In the genomic region with DNA sequence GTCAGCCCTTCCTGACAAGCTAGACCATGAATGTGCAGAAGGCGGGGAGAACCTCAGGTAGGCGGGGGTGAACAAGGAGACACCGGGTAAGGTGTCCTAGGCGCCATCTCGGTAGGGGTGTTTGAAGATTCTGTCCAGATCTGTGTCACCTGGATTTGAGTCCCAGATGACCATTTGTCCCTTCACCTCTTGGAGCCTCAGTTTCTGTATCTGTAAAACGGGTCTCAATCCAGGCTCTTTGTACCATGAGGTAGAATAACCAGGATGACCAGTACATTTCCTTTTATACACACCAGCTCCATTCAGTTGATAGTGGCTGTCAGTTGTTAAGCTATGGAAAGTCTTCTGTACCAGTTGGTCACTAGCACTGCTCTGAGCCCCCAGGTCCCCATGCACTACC, we compare ENCODE assay signal across 38 cellular contexts.
"Had no signal": no experiment of that assay in that cellular context is flagged by ENCODE, and none has a peak within 500 bp of the region (broad histone marks: within the 10 kb centered on the region; RNA-seq: fewer than 3 reads in every experiment).

No MANE protein-coding gene starts in this region.

- H3K27ac ChIP-seq: adrenal gland, ascending aorta, body of pancreas, brain microvascular endothelial cell, breast epithelium, cardiac muscle cell had no signal

- H3K9me3 ChIP-seq: adrenal gland, ascending aorta, body of pancreas, breast epithelium had no signal

- H3K4me3 ChIP-seq: adrenal gland, ascending aorta, body of pancreas, breast epithelium, cardiac muscle cell had no signal

- FAIRE-seq: astrocyte, bronchial epithelial cell had no signal

- DNase-seq: activated effector memory CD4-positive, alpha-beta T cell treated with anti-CD3 and anti-CD28 coated beads, Interleukin-2, amount 50 U/mL, for 16 hours; activated effector memory CD4-positive, alpha-beta T cell treated with Interleukin-2 at 50 U/mL for 16 hours; activated gamma-delta T cell; activated gamma-delta T cell treated with Interleukin-2 at 50 U/mL for 16 hours; activated naive CD4-positive, alpha-beta T cell; activated naive CD4-positive, alpha-beta T cell treated with anti-CD3 and anti-CD28 coated beads for 36 hours; activated naive CD4-positive, alpha-beta T cell treated with anti-CD3 and anti-CD28 coated beads, Interleukin-2, amount 10 ng/mL, durations not matched to agents 7 days and 5 days; activated naive CD4-positive, alpha-beta T cell treated with anti-CD3 and anti-CD28 coated beads, Interleukin-2, amount 50 U/mL, for 16 hours; activated naive CD4-positive, alpha-beta T cell treated with Interleukin-2 at 50 U/mL for 16 hours; activated naive CD8-positive, alpha-beta T cell treated with anti-CD3 and anti-CD28 coated beads for 36 hours; activated naive CD8-positive, alpha-beta T cell treated with anti-CD3 and anti-CD28 coated beads, Interleukin-2, amount 10 ng/mL, durations not matched to agents 7 days and 5 days; activated naive CD8-positive, alpha-beta T cell treated with anti-CD3 and anti-CD28 coated beads, Interleukin-2, amount 50 U/mL, for 24 hours; activated T-cell treated with anti-CD3 and anti-CD28 coated beads, Interleukin-2, amount 50 U/mL, for 24 hours; activated T-cell treated with anti-CD3 and anti-CD28 coated beads, Interleukin-2, amount 50 U/mL, for 4 hours; activated T-cell treated with anti-CD3 and anti-CD28 coated beads, Interleukin-2, amount 50 U/mL, for 48 hours; activated T-cell treated with anti-CD3 and anti-CD28 coated beads, Interleukin-2, amount 50 U/mL, for 72 hours; adrenal gland; amniotic stem cell; amygdala; anterior cingulate cortex; body of pancreas; brain microvascular endothelial cell; caudate nucleus; central memory CD4-positive, alpha-beta T cell; cerebellar nuclear complex had no signal

- H3K4me1 Mint-ChIP-seq: activated naive CD4-positive, alpha-beta T cell treated with anti-CD3 and anti-CD28 coated beads, Interleukin-2, amount 10 ng/mL, durations not matched to agents 7 days and 5 days; activated naive CD4-positive, alpha-beta T cell treated with anti-CD3 and anti-CD28 coated beads, Interleukin-2, amount 50 U/mL, for 24 hours; activated naive CD8-positive, alpha-beta T cell treated with anti-CD3 and anti-CD28 coated beads for 36 hours; activated naive CD8-positive, alpha-beta T cell treated with anti-CD3 and anti-CD28 coated beads, Interleukin-2, amount 10 ng/mL, durations not matched to agents 7 days and 5 days; activated naive CD8-positive, alpha-beta T cell treated with anti-CD3 and anti-CD28 coated beads, Interleukin-2, amount 50 U/mL, for 24 hours; activated T-helper 17 cell treated with anti-CD3 and anti-CD28 coated beads, Interleukin-2, amount 50 U/mL, for 72 hours; brain; central memory CD8-positive, alpha-beta T cell had no signal

- H3K4me1 ChIP-seq: adrenal gland, ascending aorta, breast epithelium had no signal

- ATAC-seq: activated naive CD4-positive, alpha-beta T cell treated with anti-CD3 and anti-CD28 coated beads, Interleukin-2, amount 50 U/mL, for 72 hours; activated naive CD8-positive, alpha-beta T cell treated with anti-CD3 and anti-CD28 coated beads, Interleukin-2, amount 50 U/mL, for 24 hours; activated T-cell treated with anti-CD3 and anti-CD28 coated beads, Interleukin-2, amount 50 U/mL, for 4 hours; activated T-cell treated with anti-CD3 and anti-CD28 coated beads, Interleukin-2, amount 50 U/mL, for 72 hours; activated T-helper 17 cell treated with anti-CD3 and anti-CD28 coated beads, Interleukin-2, amount 50 U/mL, for 72 hours; body of pancreas had no signal

- H3K27me3 Mint-ChIP-seq: activated naive CD4-positive, alpha-beta T cell treated with anti-CD3 and anti-CD28 coated beads, Interleukin-2, amount 10 ng/mL, durations not matched to agents 7 days and 5 days; activated naive CD4-positive, alpha-beta T cell treated with anti-CD3 and anti-CD28 coated beads, Interleukin-2, amount 50 U/mL, for 24 hours; activated naive CD8-positive, alpha-beta T cell; activated naive CD8-positive, alpha-beta T cell treated with anti-CD3 and anti-CD28 coated beads for 36 hours; activated naive CD8-positive, alpha-beta T cell treated with anti-CD3 and anti-CD28 coated beads, Interleukin-2, amount 10 ng/mL, durations not matched to agents 7 days and 5 days; activated naive CD8-positive, alpha-beta T cell treated with anti-CD3 and anti-CD28 coated beads, Interleukin-2, amount 50 U/mL, for 24 hours; activated T-cell treated with anti-CD3 and anti-CD28 coated beads, Interleukin-2, amount 50 U/mL, for 24 hours; activated T-helper 17 cell treated with anti-CD3 and anti-CD28 coated beads, Interleukin-2, amount 50 U/mL, for 72 hours; brain; central memory CD8-positive, alpha-beta T cell had no signal

- H3K9me3 Mint-ChIP-seq: activated naive CD4-positive, alpha-beta T cell treated with anti-CD3 and anti-CD28 coated beads for 36 hours; activated naive CD4-positive, alpha-beta T cell treated with anti-CD3 and anti-CD28 coated beads, Interleukin-2, amount 10 ng/mL, durations not matched to agents 7 days and 5 days; activated naive CD4-positive, alpha-beta T cell treated with anti-CD3 and anti-CD28 coated beads, Interleukin-2, amount 50 U/mL, for 24 hours; activated naive CD4-positive, alpha-beta T cell treated with anti-CD3 and anti-CD28 coated beads, Interleukin-2, amount 50 U/mL, for 72 hours; activated naive CD8-positive, alpha-beta T cell treated with anti-CD3 and anti-CD28 coated beads for 36 hours; activated naive CD8-positive, alpha-beta T cell treated with anti-CD3 and anti-CD28 coated beads, Interleukin-2, amount 10 ng/mL, durations not matched to agents 7 days and 5 days; activated naive CD8-positive, alpha-beta T cell treated with anti-CD3 and anti-CD28 coated beads, Interleukin-2, amount 50 U/mL, for 24 hours; activated T-cell treated with anti-CD3 and anti-CD28 coated beads, Interleukin-2, amount 50 U/mL, for 24 hours; activated T-cell treated with anti-CD3 and anti-CD28 coated beads, Interleukin-2, amount 50 U/mL, for 4 hours; activated T-cell treated with anti-CD3 and anti-CD28 coated beads, Interleukin-2, amount 50 U/mL, for 72 hours; activated T-helper 1 cell treated with anti-CD3 and anti-CD28 coated beads, Interleukin-12 subunit alpha, Interleukin-12 subunit beta, Interleukin-2, Interleukin-4 antibody, amounts not matched to agents 30 ng/mL and 10 ng/mL and 1 ng/mL, durations not matched to agents 14 hours and 24 hours and 36 hours; activated T-helper 17 cell treated with anti-CD3 and anti-CD28 coated beads, Interleukin-2, amount 50 U/mL, for 72 hours; activated T-helper 2 cell treated with anti-CD3 and anti-CD28 coated beads, Interferon-gamma antibody, Interleukin-2, Interleukin-4, amounts not matched to agents 10 μg/mL and 5 μg/mL and 100 μg/mL, durations not matched to agents 14 hours and 24 hours and 36 hours; brain; central memory CD8-positive, alpha-beta T cell had no signal

- H3K4me3 Mint-ChIP-seq: activated naive CD4-positive, alpha-beta T cell treated with anti-CD3 and anti-CD28 coated beads for 36 hours; activated naive CD4-positive, alpha-beta T cell treated with anti-CD3 and anti-CD28 coated beads, Interleukin-2, amount 10 ng/mL, durations not matched to agents 7 days and 5 days; activated naive CD4-positive, alpha-beta T cell treated with anti-CD3 and anti-CD28 coated beads, Interleukin-2, amount 50 U/mL, for 24 hours; activated naive CD8-positive, alpha-beta T cell; activated naive CD8-positive, alpha-beta T cell treated with anti-CD3 and anti-CD28 coated beads for 36 hours; activated naive CD8-positive, alpha-beta T cell treated with anti-CD3 and anti-CD28 coated beads, Interleukin-2, amount 10 ng/mL, durations not matched to agents 7 days and 5 days; activated naive CD8-positive, alpha-beta T cell treated with anti-CD3 and anti-CD28 coated beads, Interleukin-2, amount 50 U/mL, for 24 hours; activated T-cell treated with anti-CD3 and anti-CD28 coated beads, Interleukin-2, amount 50 U/mL, for 24 hours; activated T-cell treated with anti-CD3 and anti-CD28 coated beads, Interleukin-2, amount 50 U/mL, for 4 hours; activated T-cell treated with anti-CD3 and anti-CD28 coated beads, Interleukin-2, amount 50 U/mL, for 72 hours; activated T-helper 1 cell treated with anti-CD3 and anti-CD28 coated beads, Interleukin-12 subunit alpha, Interleukin-12 subunit beta, Interleukin-2, Interleukin-4 antibody, amounts not matched to agents 30 ng/mL and 10 ng/mL and 1 ng/mL, durations not matched to agents 14 hours and 24 hours and 36 hours; activated T-helper 17 cell treated with anti-CD3 and anti-CD28 coated beads, Interleukin-2, amount 50 U/mL, for 72 hours; brain; central memory CD8-positive, alpha-beta T cell had no signal

- H3K27me3 ChIP-seq: adrenal gland, ascending aorta, body of pancreas, brain microvascular endothelial cell, breast epithelium, cardiac muscle cell had no signal

- H3K27ac Mint-ChIP-seq: activated naive CD4-positive, alpha-beta T cell treated with anti-CD3 and anti-CD28 coated beads for 36 hours; activated naive CD4-positive, alpha-beta T cell treated with anti-CD3 and anti-CD28 coated beads, Interleukin-2, amount 10 ng/mL, durations not matched to agents 7 days and 5 days; activated naive CD4-positive, alpha-beta T cell treated with anti-CD3 and anti-CD28 coated beads, Interleukin-2, amount 50 U/mL, for 24 hours; activated naive CD4-positive, alpha-beta T cell treated with anti-CD3 and anti-CD28 coated beads, Interleukin-2, amount 50 U/mL, for 72 hours; activated naive CD8-positive, alpha-beta T cell; activated naive CD8-positive, alpha-beta T cell treated with anti-CD3 and anti-CD28 coated beads for 36 hours; activated naive CD8-positive, alpha-beta T cell treated with anti-CD3 and anti-CD28 coated beads, Interleukin-2, amount 10 ng/mL, durations not matched to agents 7 days and 5 days; activated naive CD8-positive, alpha-beta T cell treated with anti-CD3 and anti-CD28 coated beads, Interleukin-2, amount 50 U/mL, for 24 hours; activated T-cell treated with anti-CD3 and anti-CD28 coated beads, Interleukin-2, amount 50 U/mL, for 24 hours; activated T-cell treated with anti-CD3 and anti-CD28 coated beads, Interleukin-2, amount 50 U/mL, for 72 hours; activated T-helper 1 cell treated with anti-CD3 and anti-CD28 coated beads, Interleukin-12 subunit alpha, Interleukin-12 subunit beta, Interleukin-2, Interleukin-4 antibody, amounts not matched to agents 30 ng/mL and 10 ng/mL and 1 ng/mL, durations not matched to agents 14 hours and 24 hours and 36 hours; activated T-helper 17 cell treated with anti-CD3 and anti-CD28 coated beads, Interleukin-2, amount 50 U/mL, for 72 hours; activated T-helper 2 cell treated with anti-CD3 and anti-CD28 coated beads, Interferon-gamma antibody, Interleukin-2, Interleukin-4, amounts not matched to agents 10 μg/mL and 5 μg/mL and 100 μg/mL, durations not matched to agents 14 hours and 24 hours and 36 hours; brain had no signal
